Comparison of ENCODE assay signal across 9 cellular contexts in genomic region chr2:63189026-63189425, GRCh38.
DNase-seq lines count a peak whose midpoint lies in the region; ATAC-seq and TF ChIP-seq lines count a peak whose summit lies in the region.
"Had no signal": no experiment of that assay in that cellular context is flagged by ENCODE, and none has a peak within 500 bp of the region (broad histone marks: within the 10 kb centered on the region; RNA-seq: fewer than 3 reads in every experiment).

No MANE protein-coding gene starts in this region.

- intact Hi-C loops in gastrocnemius medialis (cut with DNase I; ENCODE audit: low total_unique reads), result no loop called here

- H3K27ac ChIP-seq in RWPE1 (no peak overlapping the region), foreskin keratinocyte (no peak overlapping the region), gastrocnemius medialis (no peak overlapping the region)

- TF ChIP-seq CTCF in RWPE1 (conservative IDR thresholded peaks at IDR 0.05; ENCODE audit: low read depth) (peak; percentile 85), foreskin keratinocyte (conservative IDR thresholded peaks at IDR 0.05) (peak; percentile 87), gastrocnemius medialis (IDR thresholded peaks at IDR 0.05 in 4 of 5, conservative IDR thresholded peaks at IDR 0.05 in 1 of 5) (peak in 1 of 5 experiments; percentile 18)

- DNase-seq in activated CD4-positive, alpha-beta T cell treated with anti-CD3 and anti-CD28 coated beads, Interleukin-2, amount 10 ng/mL, durations not matched to agents 7 days and 5 days, result peak; percentile 10
- no peak for DNase-seq in activated CD4-positive, alpha-beta T cell treated with anti-CD3 and anti-CD28 coated beads, Interleukin-2, amount 50 U/mL, for 4 hours
- DNase-seq in RWPE1 (ENCODE audit: low spot score) (peak; percentile 36), foreskin keratinocyte (peak; percentile 22 to 49), gastrocnemius medialis (no peak)
- no peak for DNase-seq in effector memory CD8-positive, alpha-beta T cell

- H3K4me1 ChIP-seq in foreskin keratinocyte (no peaks in the 10 kb centered on the region), gastrocnemius medialis (no peaks in the 10 kb centered on the region)

- H3K27me3 ChIP-seq in foreskin keratinocyte (no peaks in the 10 kb centered on the region), gastrocnemius medialis (no peaks in the 10 kb centered on the region)

- H3K36me3 Mint-ChIP-seq in activated CD4-positive, alpha-beta T cell treated with anti-CD3 and anti-CD28 coated beads, Interleukin-2, amount 10 ng/mL, durations not matched to agents 7 days and 5 days (ENCODE audit: low read depth), result peaks cover 2% of the 10 kb centered on the region
- no peaks in the 10 kb centered on the region for H3K36me3 Mint-ChIP-seq in effector memory CD8-positive, alpha-beta T cell (ENCODE audit: insufficient read depth)

- POLR2A ChIA-PET in activated CD4-positive, alpha-beta T cell treated with anti-CD3 and anti-CD28 coated beads, Interleukin-2, amount 10 ng/mL, durations not matched to agents 7 days and 5 days (lab: Charles Lee), result no interaction called here
- POLR2A ChIA-PET in RWPE1 (lab: Yijun Ruan, JAX; ENCODE audit: low non-redundant PET), result no interaction called here

- in situ Hi-C loops in gastrocnemius medialis (cut with MboI; ENCODE audit: low sequenced_read_pairs in 4 of 4), result no loop called here

- ATAC-seq in HG02981 (IDR thresholded peaks at IDR 0.05; ENCODE audit: unreplicated experiment), result peak; percentile 56
- ATAC-seq in foreskin keratinocyte, result peak; percentile 85
- ATAC-seq in effector memory CD8-positive, alpha-beta T cell (replicated peaks), result no peak
- no peak for ATAC-seq in gastrocnemius medialis
- ATAC-seq in HG03378 (IDR thresholded peaks at IDR 0.05; ENCODE audit: unreplicated experiment), result no peak

- H3K27me3 Mint-ChIP-seq in activated CD4-positive, alpha-beta T cell treated with anti-CD3 and anti-CD28 coated beads, Interleukin-2, amount 10 ng/mL, durations not matched to agents 7 days and 5 days, result no peaks in the 10 kb centered on the region
- H3K27me3 Mint-ChIP-seq in effector memory CD8-positive, alpha-beta T cell, result no peaks in the 10 kb centered on the region
- H3K27me3 Mint-ChIP-seq: activated naive CD8-positive, alpha-beta T cell had no signal

- H3K4me3 ChIP-seq in gastrocnemius medialis, result no peak overlapping the region

- no peak overlapping the region for H3K4me3 Mint-ChIP-seq in activated CD4-positive, alpha-beta T cell treated with anti-CD3 and anti-CD28 coated beads, Interleukin-2, amount 10 ng/mL, durations not matched to agents 7 days and 5 days
- H3K4me3 Mint-ChIP-seq in effector memory CD8-positive, alpha-beta T cell, result no peak overlapping the region
- H3K4me3 Mint-ChIP-seq: activated naive CD8-positive, alpha-beta T cell had no signal

- peaks cover 15% of the 10 kb centered on the region for H3K9me3 Mint-ChIP-seq in activated CD4-positive, alpha-beta T cell treated with anti-CD3 and anti-CD28 coated beads, Interleukin-2, amount 10 ng/mL, durations not matched to agents 7 days and 5 days
- H3K9me3 Mint-ChIP-seq in effector memory CD8-positive, alpha-beta T cell, result peaks cover 11 to 42% of the 10 kb centered on the region in 2 donors

- TF ChIP-seq POLR2A in gastrocnemius medialis (IDR thresholded peaks at IDR 0.05), result no peak

- no peaks in the 10 kb centered on the region for H3K9me3 ChIP-seq in gastrocnemius medialis

- no peak overlapping the region for H3K27ac Mint-ChIP-seq in activated CD4-positive, alpha-beta T cell treated with anti-CD3 and anti-CD28 coated beads, Interleukin-2, amount 10 ng/mL, durations not matched to agents 7 days and 5 days
- peak overlapping the region in 1 of 2 donors; percentile 14 for H3K27ac Mint-ChIP-seq in effector memory CD8-positive, alpha-beta T cell
- H3K27ac Mint-ChIP-seq: activated naive CD8-positive, alpha-beta T cell had no signal

- no peaks in the 10 kb centered on the region for H3K36me3 ChIP-seq in gastrocnemius medialis

- CTCF ChIA-PET in activated CD4-positive, alpha-beta T cell treated with anti-CD3 and anti-CD28 coated beads, Interleukin-2, amount 10 ng/mL, durations not matched to agents 7 days and 5 days (lab: Charles Lee), result no interaction called here
- CTCF ChIA-PET in RWPE1 (lab: Yijun Ruan, JAX), result no interaction called here

- H3K4me1 Mint-ChIP-seq in activated CD4-positive, alpha-beta T cell treated with anti-CD3 and anti-CD28 coated beads, Interleukin-2, amount 10 ng/mL, durations not matched to agents 7 days and 5 days, result no peaks in the 10 kb centered on the region
- H3K4me1 Mint-ChIP-seq in effector memory CD8-positive, alpha-beta T cell (ENCODE audit: low read depth in 2 of 2), result no peaks in the 10 kb centered on the region

Comparison
In these comparisons a context has a peak if more than half of its experiments do, and no peak if none do; other contexts are left out.
1. DNase-seq: peak in activated CD4-positive, alpha-beta T cell treated with anti-CD3 and anti-CD28 coated beads, Interleukin-2, amount 10 ng/mL, durations not matched to agents 7 days and 5 days (single experiment), RWPE1 (single experiment) and foreskin keratinocyte (2 of 2); none in activated CD4-positive, alpha-beta T cell treated with anti-CD3 and anti-CD28 coated beads, Interleukin-2, amount 50 U/mL, for 4 hours (0 of 2), effector memory CD8-positive, alpha-beta T cell (0 of 3) and gastrocnemius medialis (0 of 2).
2. ATAC-seq: peak in HG02981 (single experiment) and foreskin keratinocyte (single experiment); none in effector memory CD8-positive, alpha-beta T cell (single experiment), gastrocnemius medialis (0 of 2) and HG03378 (single experiment).